16 cellular contexts compared by ENCODE assay signal in genomic region chr11:3971756-3972404, GRCh38.
DNase-seq lines count a peak whose midpoint lies in the region; ATAC-seq and TF ChIP-seq lines count a peak whose summit lies in the region.
"Had no signal": no experiment of that assay in that cellular context is flagged by ENCODE, and none has a peak within 500 bp of the region (broad histone marks: within the 10 kb centered on the region; RNA-seq: fewer than 3 reads in every experiment).

No MANE protein-coding gene starts in this region.

- TF ChIP-seq POLR2A in breast epithelium (IDR thresholded peaks at IDR 0.05): no peak

- H3K27ac Mint-ChIP-seq in MCF 10A (ENCODE audit: low read depth, unreplicated experiment): no peak overlapping the region
- peak overlapping the region; percentile 73 for H3K27ac Mint-ChIP-seq in type B pancreatic cell

- intact Hi-C loops in breast epithelium (cut with DNase I; ENCODE audit: low total_unique reads): no loop called here
- intact Hi-C loops in MCF 10A (cut with micrococcal nuclease): loop anchor here (10.0 kb wide), 1 partner anchor 117 kb away; the partner anchor contains the start of gene STIM1
- intact Hi-C loops in heart right ventricle (cut with DNase I): no loop called here

- H3K4me1 Mint-ChIP-seq in MCF 10A (ENCODE audit: insufficient read depth, unreplicated experiment): no peaks in the 10 kb centered on the region
- no peaks in the 10 kb centered on the region for H3K4me1 Mint-ChIP-seq in type B pancreatic cell (ENCODE audit: unreplicated experiment)

- ATAC-seq in RWPE2 (ENCODE audit: low read depth): no peak
- ATAC-seq in heart right ventricle: no peak

- BruUV-seq in MCF 10A (replicated peaks; lab: Mats Ljungman, UMichigan): no TSS peak

- peak in 1 of 3 donors; percentile 39 for TF ChIP-seq CTCF in breast epithelium (IDR thresholded peaks at IDR 0.05)
- TF ChIP-seq CTCF in MCF 10A (IDR thresholded peaks at IDR 0.05; ENCODE audit: unreplicated experiment): no peak
- TF ChIP-seq CTCF in RWPE2 (IDR thresholded peaks at IDR 0.05; ENCODE audit: poor library complexity, severe bottlenecking): peak; percentile 5
- no peak for TF ChIP-seq CTCF in type B pancreatic cell (conservative IDR thresholded peaks at IDR 0.05)
- TF ChIP-seq CTCF in heart right ventricle (IDR thresholded peaks at IDR 0.05): peak in 1 of 9 donors; percentile 13

- H3K4me3 Mint-ChIP-seq in MCF 10A (ENCODE audit: unreplicated experiment) (no peak overlapping the region), type B pancreatic cell (no peak overlapping the region)

- H3K9me3 ChIP-seq in breast epithelium (no peaks in the 10 kb centered on the region), RWPE2 (ENCODE audit: severe bottlenecking) (no peaks in the 10 kb centered on the region), heart right ventricle (no peaks in the 10 kb centered on the region)
- H3K9me3 ChIP-seq: BE2C, psoas muscle had no signal

- no peak for DNase-seq in breast epithelium (ENCODE audit: low spot score in 2 of 2)
- no peak for DNase-seq in MCF 10A (ENCODE audit: unreplicated experiment)
- no peak for DNase-seq in RWPE2 (ENCODE audit: low spot score)
- peak; percentile 22 for DNase-seq in fibroblast of gingiva (ENCODE audit: low read depth)
- DNase-seq in type B pancreatic cell (ENCODE audit: extremely low spot score, unreplicated experiment): no peak
- DNase-seq in heart right ventricle: no peak
- DNase-seq in stimulated activated naive CD4-positive, alpha-beta T cell (lab: John Stamatoyannopoulos, UW): no peak
- DNase-seq in D341Med (ENCODE audit: low spot score): no peak
- DNase-seq: activated T-cell treated with anti-CD3 and anti-CD28 coated beads for 4 hours, BE2C, GF-D8, NCI-H2029, psoas muscle, T1000 had no signal

- WGBS in heart right ventricle, 2 donors: 95 to 99% methylated on average over 2 of the region's 2 CpGs

- CTCF ChIA-PET in MCF 10A (lab: Yijun Ruan, JAX): interaction anchor here (0.7 kb wide), 1 partner anchor 123 kb away, joined by 4 read pairs; no protein-coding TSS in a partner anchor

- H3K36me3 ChIP-seq in breast epithelium (no peaks in the 10 kb centered on the region), RWPE2 (ENCODE audit: low read depth) (no peaks in the 10 kb centered on the region), heart right ventricle (peaks cover 0 to 13% (median 0%) of the 10 kb centered on the region in 9 donors)
- H3K36me3 ChIP-seq: BE2C had no signal

- H3K4me3 ChIP-seq in breast epithelium (no peak overlapping the region), RWPE2 (ENCODE audit: severe bottlenecking) (no peak overlapping the region), heart right ventricle (no peak overlapping the region)
- H3K4me3 ChIP-seq: hepatocyte, PC-9, psoas muscle had no signal

- H3K27ac ChIP-seq in breast epithelium (peak overlapping the region; percentile 34 to 43), RWPE2 (ENCODE audit: poor library complexity, severe bottlenecking) (no peak overlapping the region), heart right ventricle (no peak overlapping the region)
- H3K27ac ChIP-seq: hepatocyte, PC-9, psoas muscle had no signal

- POLR2A ChIA-PET in MCF 10A (lab: Yijun Ruan, JAX): interaction anchor here (0.6 kb wide), 1 partner anchor 101 kb away, joined by 4 read pairs; no protein-coding TSS in a partner anchor

- H3K9me3 Mint-ChIP-seq in MCF 10A (ENCODE audit: unreplicated experiment): no peaks in the 10 kb centered on the region
- no peaks in the 10 kb centered on the region for H3K9me3 Mint-ChIP-seq in type B pancreatic cell

- H3K27me3 Mint-ChIP-seq in MCF 10A (ENCODE audit: insufficient read depth, unreplicated experiment) (no peaks in the 10 kb centered on the region), type B pancreatic cell (no peaks in the 10 kb centered on the region)

- H3K4me1 ChIP-seq in breast epithelium (no peaks in the 10 kb centered on the region), RWPE2 (ENCODE audit: insufficient read depth, poor library complexity, severe bottlenecking) (no peaks in the 10 kb centered on the region), heart right ventricle (peaks cover 0 to 12% (median 0%) of the 10 kb centered on the region in 9 donors)
- H3K4me1 ChIP-seq: BE2C had no signal

- no peaks in the 10 kb centered on the region for H3K27me3 ChIP-seq in breast epithelium
- no peaks in the 10 kb centered on the region for H3K27me3 ChIP-seq in RWPE2 (ENCODE audit: insufficient read depth, poor library complexity, severe bottlenecking)
- no peaks in the 10 kb centered on the region for H3K27me3 ChIP-seq in heart right ventricle
- H3K27me3 ChIP-seq: BE2C, hepatocyte had no signal

- peaks cover 20% of the 10 kb centered on the region for H3K36me3 Mint-ChIP-seq in MCF 10A (ENCODE audit: insufficient read depth, unreplicated experiment)
- H3K36me3 Mint-ChIP-seq in type B pancreatic cell: peaks cover 8% of the 10 kb centered on the region

Comparison
In these comparisons a context has a peak if more than half of its experiments do, and no peak if none do; other contexts are left out.
1. H3K27ac ChIP-seq: peak in breast epithelium (2 of 2); none in RWPE2 (single experiment) and heart right ventricle (0 of 10).